In the genomic region with DNA sequence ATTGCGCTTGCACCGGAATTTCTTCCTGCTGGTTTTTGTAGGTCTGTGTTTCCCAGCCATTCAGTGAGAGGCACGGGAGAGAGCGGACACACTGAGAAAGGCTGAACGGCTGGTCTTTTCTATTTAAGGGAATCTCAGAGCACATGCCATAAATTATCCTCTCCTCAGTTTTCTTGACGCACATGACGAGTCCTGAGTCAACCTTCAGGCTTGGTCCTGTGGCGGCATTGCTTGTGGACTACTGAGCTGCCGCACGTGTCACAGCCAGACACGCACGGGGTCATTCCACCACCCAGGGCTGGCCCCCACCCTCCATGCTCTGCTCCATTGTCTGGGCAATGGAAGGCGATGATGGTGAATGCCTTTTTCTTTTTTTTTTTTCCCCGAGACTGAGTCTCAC, we compare ENCODE assay signal across 21 cellular contexts.
DNase-seq lines count a peak whose midpoint lies in the region; ATAC-seq and TF ChIP-seq lines count a peak whose summit lies in the region.
"Had no signal": no experiment of that assay in that cellular context is flagged by ENCODE, and none has a peak within 500 bp of the region (broad histone marks: within the 10 kb centered on the region; RNA-seq: fewer than 3 reads in every experiment).

No MANE protein-coding gene starts in this region.

- no peaks in the 10 kb centered on the region for H3K9me3 ChIP-seq in esophagus muscularis mucosa
- no peaks in the 10 kb centered on the region for H3K9me3 ChIP-seq in neural progenitor cell (ENCODE audit: low read depth)
- no peaks in the 10 kb centered on the region for H3K9me3 ChIP-seq in tibial artery
- H3K9me3 ChIP-seq: A549 had no signal

- H3K27ac ChIP-seq in esophagus muscularis mucosa (replicated peaks in 1 of 4), result peak overlapping the region; percentile 34 to 54 (median 44)
- H3K27ac ChIP-seq in neural progenitor cell, result no peak overlapping the region
- H3K27ac ChIP-seq in tibial artery, result peak overlapping the region; percentile 83 to 87
- H3K27ac ChIP-seq: A549; BLaER1 treated with 17β-estradiol and CSF1 and Interleukin-3, amounts not matched to agents 10 nM and 100 nM; GM23248; KMS-11 had no signal

- no peak overlapping the region for H3K4me3 ChIP-seq in esophagus muscularis mucosa
- H3K4me3 ChIP-seq in neural progenitor cell, result no peak overlapping the region
- no peak overlapping the region for H3K4me3 ChIP-seq in tibial artery
- H3K4me3 ChIP-seq: A549; BLaER1 treated with 17β-estradiol and CSF1 and Interleukin-3, amounts not matched to agents 10 nM and 100 nM; GM23248 had no signal

- H3K4me1 ChIP-seq in esophagus muscularis mucosa, result peaks cover 0 to 4% (median 0%) of the 10 kb centered on the region in 4 donors
- H3K4me1 ChIP-seq in neural progenitor cell, result peaks cover 17% of the 10 kb centered on the region
- H3K4me1 ChIP-seq in tibial artery, result peaks cover 0 to 36% (median 9%) of the 10 kb centered on the region in 4 donors
- H3K4me1 ChIP-seq: A549 had no signal

- peaks cover 2% of the 10 kb centered on the region for H3K9me3 Mint-ChIP-seq in neural progenitor cell
- no peaks in the 10 kb centered on the region for H3K9me3 Mint-ChIP-seq in activated CD8-positive, alpha-beta T cell treated with anti-CD3 and anti-CD28 coated beads for 36 hours

- no peaks in the 10 kb centered on the region for H3F3A ChIP-seq in neural progenitor cell (ENCODE audit: low read depth)

- H3K4me2 ChIP-seq in neural progenitor cell, result no peak overlapping the region
- H3K4me2 ChIP-seq: A549; BLaER1 treated with 17β-estradiol and CSF1 and Interleukin-3, amounts not matched to agents 10 nM and 100 nM; KMS-11 had no signal

- WGBS in esophagus muscularis mucosa, result 73% methylated on average over 14 of the region's 14 CpGs

- H3K27me3 Mint-ChIP-seq in neural progenitor cell (ENCODE audit: insufficient read depth, low read depth), result peaks cover 3% of the 10 kb centered on the region
- H3K27me3 Mint-ChIP-seq in activated CD8-positive, alpha-beta T cell treated with anti-CD3 and anti-CD28 coated beads for 36 hours, result no peaks in the 10 kb centered on the region

- H3K27me3 ChIP-seq in esophagus muscularis mucosa, result no peaks in the 10 kb centered on the region
- no peaks in the 10 kb centered on the region for H3K27me3 ChIP-seq in neural progenitor cell
- H3K27me3 ChIP-seq in tibial artery, result no peaks in the 10 kb centered on the region
- H3K27me3 ChIP-seq: BLaER1 treated with 17β-estradiol and CSF1 and Interleukin-3, amounts not matched to agents 10 nM and 100 nM had no signal

- intact Hi-C loops in esophagus muscularis mucosa (cut with DNase I), result no loop called here
- intact Hi-C loops in tibial artery (cut with DNase I; ENCODE audit: low total_unique reads), result loop anchor here (5.0 kb wide), 1 partner anchor 520 kb away; the partner anchor contains the start of gene ID2
- intact Hi-C loops in activated CD8-positive, alpha-beta T cell treated with anti-CD3 and anti-CD28 coated beads for 36 hours (cut with micrococcal nuclease), result no loop called here

- TF ChIP-seq CTCF in esophagus muscularis mucosa (IDR thresholded peaks at IDR 0.05) (no peak), neural progenitor cell (IDR thresholded peaks at IDR 0.05) (no peak), tibial artery (IDR thresholded peaks at IDR 0.05) (no peak), GM10248 (IDR thresholded peaks at IDR 0.05; ENCODE audit: control extremely low read depth, extremely low read depth, low read depth, missing control alignments) (no peak)
- TF ChIP-seq CTCF in activated CD8-positive, alpha-beta T cell treated with anti-CD3 and anti-CD28 coated beads for 36 hours (IDR thresholded peaks at IDR 0.05), result no peak

- no peak for ATAC-seq in activated CD8-positive, alpha-beta T cell treated with anti-CD3 and anti-CD28 coated beads for 36 hours
- ATAC-seq: A549, HepG2, Panc1, Right ventricle myocardium inferior had no signal

- POLR2A ChIA-PET in GM10248 (lab: Yijun Ruan, JAX), result no interaction called here
- POLR2A ChIA-PET in activated CD8-positive, alpha-beta T cell treated with anti-CD3 and anti-CD28 coated beads for 36 hours (lab: Charles Lee), result no interaction called here

- DNase-seq in RPMI7951 (ENCODE audit: low read depth), result peak; percentile 91
- peak; percentile 87 for DNase-seq in esophagus muscularis mucosa (ENCODE audit: extremely low spot score)
- DNase-seq in neural progenitor cell (ENCODE audit: low spot score), result no peak
- peak; percentile 58 to 96 for DNase-seq in tibial artery
- DNase-seq in GM10248 (ENCODE audit: extremely low spot score), result no peak
- DNase-seq in activated CD8-positive, alpha-beta T cell treated with anti-CD3 and anti-CD28 coated beads for 36 hours, result no peak
- DNase-seq in mesenteric fat pad (ENCODE audit: low spot score), result no peak
- no peak for DNase-seq in activated T-cell treated with anti-CD3 and anti-CD28 coated beads, Interleukin-2, amount 50 U/mL, for 48 hours
- DNase-seq: DMS79 treated with DMSO at 0.1 percent for 48 hours, GM23248, NCI-H1048, NCI-H1436 treated with DMSO at 0.1 percent for 48 hours, NCI-H2081, NCI-H510A treated with DMSO at 0.1 percent for 48 hours, NCI-H82 had no signal

- H3K9ac ChIP-seq in neural progenitor cell, result no peak overlapping the region
- H3K9ac ChIP-seq: BLaER1 treated with 17β-estradiol and CSF1 and Interleukin-3, amounts not matched to agents 10 nM and 100 nM; GM23248; KMS-11 had no signal

- peak overlapping the region; percentile 27 for H3K27ac Mint-ChIP-seq in neural progenitor cell
- no peak overlapping the region for H3K27ac Mint-ChIP-seq in activated CD8-positive, alpha-beta T cell treated with anti-CD3 and anti-CD28 coated beads for 36 hours

- H3K36me3 ChIP-seq in esophagus muscularis mucosa (no peaks in the 10 kb centered on the region), neural progenitor cell (no peaks in the 10 kb centered on the region), tibial artery (no peaks in the 10 kb centered on the region)
- H3K36me3 ChIP-seq: BLaER1 treated with 17β-estradiol and CSF1 and Interleukin-3, amounts not matched to agents 10 nM and 100 nM had no signal

- no peak for TF ChIP-seq POLR2A in esophagus muscularis mucosa (IDR thresholded peaks at IDR 0.05; ENCODE audit: low read depth)

- CTCF ChIA-PET in GM10248 (lab: Yijun Ruan, JAX), result interaction anchor here (1.0 kb wide), 1 partner anchor 8 kb away, joined by 3 read pairs; no protein-coding TSS in a partner anchor
- CTCF ChIA-PET in activated CD8-positive, alpha-beta T cell treated with anti-CD3 and anti-CD28 coated beads for 36 hours (lab: Charles Lee), result no interaction called here

- peaks cover 2% of the 10 kb centered on the region for H3K36me3 Mint-ChIP-seq in neural progenitor cell
- no peaks in the 10 kb centered on the region for H3K36me3 Mint-ChIP-seq in activated CD8-positive, alpha-beta T cell treated with anti-CD3 and anti-CD28 coated beads for 36 hours (ENCODE audit: low read depth)

- H3K4me1 Mint-ChIP-seq in neural progenitor cell, result peaks cover 42% of the 10 kb centered on the region
- H3K4me1 Mint-ChIP-seq in activated CD8-positive, alpha-beta T cell treated with anti-CD3 and anti-CD28 coated beads for 36 hours (ENCODE audit: low read depth), result no peaks in the 10 kb centered on the region

- no peaks in the 10 kb centered on the region for H3K79me2 ChIP-seq in neural progenitor cell (ENCODE audit: low read depth)

- TF ChIP-seq EP300 in esophagus muscularis mucosa (IDR thresholded peaks at IDR 0.05), result no peak

- peak overlapping the region; percentile 18 for H3K4me3 Mint-ChIP-seq in neural progenitor cell
- no peak overlapping the region for H3K4me3 Mint-ChIP-seq in activated CD8-positive, alpha-beta T cell treated with anti-CD3 and anti-CD28 coated beads for 36 hours

- no peak overlapping the region for H2AFZ ChIP-seq in neural progenitor cell (replicated peaks)
- H2AFZ ChIP-seq: GM23248 had no signal

- no peaks in the 10 kb centered on the region for H4K20me1 ChIP-seq in neural progenitor cell (ENCODE audit: low read depth)
- H4K20me1 ChIP-seq: BLaER1 treated with 17β-estradiol and CSF1 and Interleukin-3, amounts not matched to agents 10 nM and 100 nM had no signal

Comparison
In these comparisons a context has a peak if more than half of its experiments do, and no peak if none do; other contexts are left out.
1. DNase-seq: peak in RPMI7951 (single experiment), esophagus muscularis mucosa (single experiment) and tibial artery (2 of 2); none in neural progenitor cell (single experiment), GM10248 (single experiment), activated CD8-positive, alpha-beta T cell treated with anti-CD3 and anti-CD28 coated beads for 36 hours (single experiment), mesenteric fat pad (single experiment) and activated T-cell treated with anti-CD3 and anti-CD28 coated beads, Interleukin-2, amount 50 U/mL, for 48 hours (0 of 2).